20 cellular contexts compared by ENCODE assay signal in genomic region chr14:54207476-54207875, GRCh38.
DNase-seq lines count a peak whose midpoint lies in the region; ATAC-seq and TF ChIP-seq lines count a peak whose summit lies in the region.
"Had no signal": no experiment of that assay in that cellular context is flagged by ENCODE, and none has a peak within 500 bp of the region (broad histone marks: within the 10 kb centered on the region; RNA-seq: fewer than 3 reads in every experiment).

No MANE protein-coding gene starts in this region.

- no peak overlapping the region for H2AFZ ChIP-seq in ACC112 (ENCODE audit: low read length, unreplicated experiment)
- H2AFZ ChIP-seq: GM23338 had no signal

- POLR2A ChIA-PET in naive thymus-derived CD8-positive, alpha-beta T cell (lab: Charles Lee) = no interaction called here

- DNase-seq in ELR (ENCODE audit: low read depth) = peak; percentile 9
- DNase-seq in RWPE2 (ENCODE audit: low spot score) = no peak
- no peak for DNase-seq in chondrocyte (ENCODE audit: low spot score)
- DNase-seq in NCI-H146 treated with DMSO at 0.1 percent for 48 hours (lab: John Stamatoyannopoulos, UW; ENCODE audit: unreplicated experiment) = no peak
- no peak for DNase-seq in D341Med (ENCODE audit: low spot score)
- DNase-seq in naive thymus-derived CD8-positive, alpha-beta T cell = no peak
- DNase-seq in central memory CD4-positive, alpha-beta T cell = no peak
- DNase-seq: 8988T, BE2C, MV-4-11, NCI-H1105 treated with DMSO at 0.1 percent for 48 hours, NCI-H1694, NCI-H2081, NCI-H2171 treated with DMSO at 0.1 percent for 48 hours, NCI-H526, SHP77 had no signal

- TF ChIP-seq CTCF in RWPE2 (IDR thresholded peaks at IDR 0.05; ENCODE audit: poor library complexity, severe bottlenecking) (no peak), chondrocyte (IDR thresholded peaks at IDR 0.05) (no peak)

- H3K27ac Mint-ChIP-seq in chondrocyte (ENCODE audit: unreplicated experiment) = peak overlapping the region; percentile 6
- H3K27ac Mint-ChIP-seq in naive thymus-derived CD8-positive, alpha-beta T cell = no peak overlapping the region
- H3K27ac Mint-ChIP-seq: GM23338 had no signal

- no peak overlapping the region; the same call in 1 of the 2 replicates for H3K4me3 ChIP-seq in ACC112 (ENCODE audit: low read depth, low read length)
- no peak overlapping the region for H3K4me3 ChIP-seq in RWPE2 (ENCODE audit: severe bottlenecking)
- H3K4me3 ChIP-seq: GM23338, SK-N-MC had no signal

- ATAC-seq in RWPE2 (ENCODE audit: low read depth) = no peak
- ATAC-seq in naive thymus-derived CD8-positive, alpha-beta T cell = no peak
- ATAC-seq: GM23338 had no signal

- no peaks in the 10 kb centered on the region for H3K9me3 Mint-ChIP-seq in chondrocyte (ENCODE audit: low read depth)
- peaks cover 0 to 2% (median 0%) of the 10 kb centered on the region in 9 donors for H3K9me3 Mint-ChIP-seq in naive thymus-derived CD8-positive, alpha-beta T cell

- H3K4me1 ChIP-seq in ACC112 (ENCODE audit: control insufficient read depth, insufficient read depth, low read length, unreplicated experiment) = peaks cover 57% of the 10 kb centered on the region
- peaks cover 50% of the 10 kb centered on the region for H3K4me1 ChIP-seq in RWPE2 (ENCODE audit: insufficient read depth, poor library complexity, severe bottlenecking)
- H3K4me1 ChIP-seq: BE2C had no signal

- H3K36me3 ChIP-seq in ACC112 (ENCODE audit: insufficient read depth, low read length) (no peaks in the 10 kb centered on the region), RWPE2 (ENCODE audit: low read depth) (no peaks in the 10 kb centered on the region)
- H3K36me3 ChIP-seq: BE2C had no signal

- no peaks in the 10 kb centered on the region for H3K36me3 Mint-ChIP-seq in chondrocyte (ENCODE audit: low read depth)
- H3K36me3 Mint-ChIP-seq in naive thymus-derived CD8-positive, alpha-beta T cell = peaks cover 0 to 2% (median 0%) of the 10 kb centered on the region in 3 donors

- no peaks in the 10 kb centered on the region for H3K9me3 ChIP-seq in RWPE2 (ENCODE audit: severe bottlenecking)
- H3K9me3 ChIP-seq: BE2C had no signal

- H3K27me3 Mint-ChIP-seq in chondrocyte (ENCODE audit: low read depth) = no peaks in the 10 kb centered on the region
- peaks cover 10 to 45% (median 21%) of the 10 kb centered on the region in 5 donors for H3K27me3 Mint-ChIP-seq in naive thymus-derived CD8-positive, alpha-beta T cell

- H3K4me3 Mint-ChIP-seq in chondrocyte (ENCODE audit: unreplicated experiment) = no peak overlapping the region
- H3K4me3 Mint-ChIP-seq in naive thymus-derived CD8-positive, alpha-beta T cell = no peak overlapping the region
- H3K4me3 Mint-ChIP-seq: GM23338 had no signal

- peak overlapping the region; percentile 33; the same call in 1 of the 2 replicates for H3K27ac ChIP-seq in ACC112 (ENCODE audit: low read depth, low read length)
- peak overlapping the region; percentile 17 for H3K27ac ChIP-seq in RWPE2 (ENCODE audit: poor library complexity, severe bottlenecking)
- H3K27ac ChIP-seq: KMS-11, SK-N-MC had no signal

- H3K27me3 ChIP-seq in ACC112 (ENCODE audit: insufficient read depth, low read length) (no peaks in the 10 kb centered on the region), RWPE2 (ENCODE audit: insufficient read depth, poor library complexity, severe bottlenecking) (no peaks in the 10 kb centered on the region)
- H3K27me3 ChIP-seq: BE2C had no signal

- H3K4me1 Mint-ChIP-seq in chondrocyte (ENCODE audit: low read depth) = peaks cover 63% of the 10 kb centered on the region
- peaks cover 0 to 2% (median 0%) of the 10 kb centered on the region in 4 donors for H3K4me1 Mint-ChIP-seq in naive thymus-derived CD8-positive, alpha-beta T cell
- H3K4me1 Mint-ChIP-seq: GM23338 had no signal

- no peaks in the 10 kb centered on the region for H3K79me2 ChIP-seq in ACC112 (ENCODE audit: control insufficient read depth, insufficient read depth, low read length, unreplicated experiment)
